In the genomic region with DNA sequence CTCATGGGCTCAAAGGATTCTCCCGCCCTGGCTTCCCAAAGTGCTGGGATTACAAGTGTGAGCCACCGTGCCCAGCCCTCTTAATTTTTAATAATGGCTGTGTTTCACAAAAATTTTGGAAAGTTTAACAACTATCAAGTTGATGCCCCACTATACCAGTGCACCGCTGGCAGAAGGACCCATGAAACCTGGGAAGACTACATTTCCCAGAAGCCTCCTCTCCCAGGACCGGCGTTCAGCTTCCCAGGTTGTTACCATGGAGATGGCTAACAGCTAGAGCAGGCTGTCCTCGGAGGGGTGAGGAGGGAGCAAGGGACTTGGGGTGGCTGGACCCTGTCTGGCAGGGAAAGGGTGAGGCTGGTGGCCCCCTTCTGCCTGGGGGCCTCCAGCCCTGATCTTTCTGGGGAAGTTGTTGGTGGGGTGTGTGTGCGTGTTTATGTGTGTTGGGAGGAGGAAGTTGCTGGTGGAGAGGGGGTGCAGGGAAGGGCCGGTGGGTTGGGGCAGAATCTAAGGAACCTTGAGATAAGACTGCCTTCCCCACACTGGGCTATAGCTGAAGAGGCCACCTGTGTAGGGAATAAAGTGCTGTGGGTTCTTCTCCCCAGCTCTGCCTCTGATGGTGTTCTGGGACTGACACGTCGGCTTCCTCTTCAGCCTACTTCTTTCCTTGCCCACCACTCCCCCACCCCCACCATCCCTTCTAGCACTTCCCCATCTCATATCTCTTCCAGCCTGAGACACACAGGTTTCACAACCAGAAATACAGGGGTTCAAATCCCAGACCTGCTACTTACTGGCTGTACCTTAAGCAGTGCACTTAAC, we compare ENCODE assay signal across 8 cellular contexts. TPM values are rescaled to one million over a fixed set of nuclear protein-coding genes. Genes with fewer than 3 reads are reported as not detected.
DNase-seq lines count a peak whose midpoint lies in the region; ATAC-seq and TF ChIP-seq lines count a peak whose summit lies in the region.

A gene with protein sequence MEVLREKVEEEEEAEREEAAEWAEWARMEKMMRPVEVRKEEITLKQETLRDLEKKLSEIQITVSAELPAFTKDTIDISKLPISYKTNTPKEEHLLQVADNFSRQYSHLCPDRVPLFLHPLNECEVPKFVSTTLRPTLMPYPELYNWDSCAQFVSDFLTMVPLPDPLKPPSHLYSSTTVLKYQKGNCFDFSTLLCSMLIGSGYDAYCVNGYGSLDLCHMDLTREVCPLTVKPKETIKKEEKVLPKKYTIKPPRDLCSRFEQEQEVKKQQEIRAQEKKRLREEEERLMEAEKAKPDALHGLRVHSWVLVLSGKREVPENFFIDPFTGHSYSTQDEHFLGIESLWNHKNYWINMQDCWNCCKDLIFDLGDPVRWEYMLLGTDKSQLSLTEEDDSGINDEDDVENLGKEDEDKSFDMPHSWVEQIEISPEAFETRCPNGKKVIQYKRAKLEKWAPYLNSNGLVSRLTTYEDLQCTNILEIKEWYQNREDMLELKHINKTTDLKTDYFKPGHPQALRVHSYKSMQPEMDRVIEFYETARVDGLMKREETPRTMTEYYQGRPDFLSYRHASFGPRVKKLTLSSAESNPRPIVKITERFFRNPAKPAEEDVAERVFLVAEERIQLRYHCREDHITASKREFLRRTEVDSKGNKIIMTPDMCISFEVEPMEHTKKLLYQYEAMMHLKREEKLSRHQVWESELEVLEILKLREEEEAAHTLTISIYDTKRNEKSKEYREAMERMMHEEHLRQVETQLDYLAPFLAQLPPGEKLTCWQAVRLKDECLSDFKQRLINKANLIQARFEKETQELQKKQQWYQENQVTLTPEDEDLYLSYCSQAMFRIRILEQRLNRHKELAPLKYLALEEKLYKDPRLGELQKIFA (plus strand): TSS at position 251 of the 822 bp plus-strand sequence. CDS start 3,144 bp downstream, outside the sequence.

- H3K4me1 ChIP-seq in GM23338 (ENCODE audit: insufficient read depth) (no peaks in the 10 kb centered on the region), gastroesophageal sphincter (no peaks in the 10 kb centered on the region), neural progenitor cell (peaks cover 2% of the 10 kb centered on the region)

- H3K4me2 ChIP-seq in GM23338 (peak within 1 kb of the TSS; percentile 70; the same call in 1 of the 2 replicates), neural progenitor cell (peak within 1 kb of the TSS; percentile 80)

- H3K36me3 Mint-ChIP-seq in GM23338 (ENCODE audit: low read depth) (no peaks in the 10 kb centered on the region), neural progenitor cell (no peaks in the 10 kb centered on the region)
- H3K36me3 Mint-ChIP-seq in activated CD4-positive, alpha-beta memory T cell treated with anti-CD3 and anti-CD28 coated beads, Interleukin-2, amount 10 ng/mL, durations not matched to agents 7 days and 5 days (ENCODE audit: low read depth): no peaks in the 10 kb centered on the region

- TF ChIP-seq CTCF in GM23338 (conservative IDR thresholded peaks at IDR 0.05; ENCODE audit: low read depth in 2 of 2): no peak
- no peak for TF ChIP-seq CTCF in gastroesophageal sphincter (IDR thresholded peaks at IDR 0.05)
- TF ChIP-seq CTCF in neural progenitor cell (IDR thresholded peaks at IDR 0.05): no peak

- TF ChIP-seq EP300 in gastroesophageal sphincter (IDR thresholded peaks at IDR 0.05): no peak

- H3K27me3 Mint-ChIP-seq in GM23338 (ENCODE audit: insufficient read depth, low read depth, poor library complexity) (peaks cover 2% of the 10 kb centered on the region), neural progenitor cell (ENCODE audit: insufficient read depth, low read depth) (peaks cover 6% of the 10 kb centered on the region)
- H3K27me3 Mint-ChIP-seq in activated CD4-positive, alpha-beta memory T cell treated with anti-CD3 and anti-CD28 coated beads, Interleukin-2, amount 10 ng/mL, durations not matched to agents 7 days and 5 days: peaks cover 15% of the 10 kb centered on the region

- CTCF ChIA-PET in activated CD4-positive, alpha-beta memory T cell treated with anti-CD3 and anti-CD28 coated beads, Interleukin-2, amount 10 ng/mL, durations not matched to agents 7 days and 5 days (lab: Charles Lee): no interaction called here

- peak within 1 kb of the TSS; percentile 49 for H3K4me3 ChIP-seq in GM23338
- peak within 1 kb of the TSS in 1 of 2 donors; percentile 25 for H3K4me3 ChIP-seq in gastroesophageal sphincter
- H3K4me3 ChIP-seq in neural progenitor cell: peak within 1 kb of the TSS; percentile 35

- H3K4me3 Mint-ChIP-seq in GM23338: peak within 1 kb of the TSS; percentile 59; the same call in 2 of the 3 replicates
- H3K4me3 Mint-ChIP-seq in activated CD4-positive, alpha-beta memory T cell treated with anti-CD3 and anti-CD28 coated beads, Interleukin-2, amount 10 ng/mL, durations not matched to agents 7 days and 5 days: no peak within 1 kb of the TSS
- peak within 1 kb of the TSS; percentile 85 for H3K4me3 Mint-ChIP-seq in neural progenitor cell

- H3K9me3 Mint-ChIP-seq in GM23338: no peaks in the 10 kb centered on the region
- no peaks in the 10 kb centered on the region for H3K9me3 Mint-ChIP-seq in activated CD4-positive, alpha-beta memory T cell treated with anti-CD3 and anti-CD28 coated beads, Interleukin-2, amount 10 ng/mL, durations not matched to agents 7 days and 5 days
- no peaks in the 10 kb centered on the region for H3K9me3 Mint-ChIP-seq in neural progenitor cell

- ATAC-seq in GM23338: peak; percentile 98
- ATAC-seq in gastroesophageal sphincter: peak; percentile 48
- ATAC-seq in HG02588 (IDR thresholded peaks at IDR 0.05; ENCODE audit: unreplicated experiment): no peak

- H3K27ac ChIP-seq in GM23338 (ENCODE audit: low read depth): no peak within 1 kb of the TSS
- H3K27ac ChIP-seq in gastroesophageal sphincter: no peak within 1 kb of the TSS
- H3K27ac ChIP-seq in neural progenitor cell: no peak within 1 kb of the TSS

- no peaks in the 10 kb centered on the region for H3K36me3 ChIP-seq in GM23338 (ENCODE audit: insufficient read depth)
- H3K36me3 ChIP-seq in gastroesophageal sphincter: no peaks in the 10 kb centered on the region
- H3K36me3 ChIP-seq in neural progenitor cell: no peaks in the 10 kb centered on the region

- H3K4me1 Mint-ChIP-seq in GM23338: peaks cover 6% of the 10 kb centered on the region
- H3K4me1 Mint-ChIP-seq in activated CD4-positive, alpha-beta memory T cell treated with anti-CD3 and anti-CD28 coated beads, Interleukin-2, amount 10 ng/mL, durations not matched to agents 7 days and 5 days: peaks cover 28% of the 10 kb centered on the region
- peaks cover 17% of the 10 kb centered on the region for H3K4me1 Mint-ChIP-seq in neural progenitor cell

- POLR2A ChIA-PET in activated CD4-positive, alpha-beta memory T cell treated with anti-CD3 and anti-CD28 coated beads, Interleukin-2, amount 10 ng/mL, durations not matched to agents 7 days and 5 days (lab: Charles Lee): no interaction called here

- no peak for TF ChIP-seq POLR2A in gastroesophageal sphincter (IDR thresholded peaks at IDR 0.05)

- DNase-seq in COR-L47 (lab: John Stamatoyannopoulos, UW): peak; percentile 38
- peak; percentile 93 for DNase-seq in GM23338 (ENCODE audit: low spot score)
- peak; percentile 29 for DNase-seq in NCI-H2227 treated with DMSO at 0.1 percent for 48 hours (lab: John Stamatoyannopoulos, UW)
- peak; percentile 32 for DNase-seq in activated CD4-positive, alpha-beta memory T cell treated with anti-CD3 and anti-CD28 coated beads, Interleukin-2, amount 10 ng/mL, durations not matched to agents 7 days and 5 days
- peak; percentile 90 for DNase-seq in neural progenitor cell (ENCODE audit: low spot score)
- no peak for DNase-seq in activated effector memory CD4-positive, alpha-beta T cell treated with anti-CD3 and anti-CD28 coated beads, Interleukin-2, amount 50 U/mL, for 16 hours

- H4K20me1 ChIP-seq in GM23338 (replicated peaks; ENCODE audit: insufficient read depth): no peaks in the 10 kb centered on the region
- no peaks in the 10 kb centered on the region for H4K20me1 ChIP-seq in neural progenitor cell (ENCODE audit: low read depth)

- H3K79me2 ChIP-seq in GM23338 (replicated peaks; ENCODE audit: insufficient read depth): no peaks in the 10 kb centered on the region
- no peaks in the 10 kb centered on the region for H3K79me2 ChIP-seq in neural progenitor cell (ENCODE audit: low read depth)

- no peaks in the 10 kb centered on the region for H3K9me2 ChIP-seq in GM23338 (ENCODE audit: insufficient read depth)

- H2AFZ ChIP-seq in GM23338 (peak within 1 kb of the TSS; percentile 94; the same call in 1 of the 2 replicates), neural progenitor cell (replicated peaks) (no peak within 1 kb of the TSS)

- H3K27ac Mint-ChIP-seq in GM23338: no peak within 1 kb of the TSS; the same call in 1 of the 2 replicates
- H3K27ac Mint-ChIP-seq in activated CD4-positive, alpha-beta memory T cell treated with anti-CD3 and anti-CD28 coated beads, Interleukin-2, amount 10 ng/mL, durations not matched to agents 7 days and 5 days: peak within 1 kb of the TSS; percentile 7
- H3K27ac Mint-ChIP-seq in neural progenitor cell: peak within 1 kb of the TSS; percentile 97

- H3K27me3 ChIP-seq in GM23338 (ENCODE audit: insufficient read depth) (no peaks in the 10 kb centered on the region), gastroesophageal sphincter (peaks cover 18% of the 10 kb centered on the region), neural progenitor cell (no peaks in the 10 kb centered on the region)

- 13 to 45% methylated on average over 3 to 5 of the region's 10 CpGs for WGBS in gastroesophageal sphincter (ENCODE audit: low coverage in 1 of 2), 2 donors

- H3F3A ChIP-seq in GM23338 (replicated peaks; ENCODE audit: low read depth) (no peaks in the 10 kb centered on the region), neural progenitor cell (ENCODE audit: low read depth) (no peaks in the 10 kb centered on the region)

- no peak within 1 kb of the TSS for H3K9ac ChIP-seq in neural progenitor cell

- H3K9me3 ChIP-seq in gastroesophageal sphincter: no peaks in the 10 kb centered on the region
- H3K9me3 ChIP-seq in neural progenitor cell (ENCODE audit: low read depth): no peaks in the 10 kb centered on the region

TF ChIP-seq in GM23338, 12 proteins besides CTCF, POLR2A, EP300 and RAD21 (continues in another document):
- TF ChIP-seq CREB1 (CRISPR knock-in tag; IDR thresholded peaks at IDR 0.05; ENCODE audit: low read depth): no peak

RNA-seq across cellular contexts. Expression of the gene that starts here (rescaled TPM):
- not detected in 2 replicates for total RNA-seq in GM23338 (2014; rRNA removed; shearing (Covaris generic))
- not detected in 2 replicates for polyA plus RNA-seq in GM23338 (2016; fragmentation: Nextera tagmentation; extraction: Ambion mirVana)
- not detected for total RNA-seq in activated CD4-positive, alpha-beta memory T cell treated with anti-CD3 and anti-CD28 coated beads, Interleukin-2, amount 10 ng/mL, durations not matched to agents 7 days and 5 days
- total RNA-seq in gastroesophageal sphincter (under 1 TPM in 1 of 4 donors, not detected in 3; 0.15 TPM), neural progenitor cell (ENCODE audit: low replicate concordance) (0.41 and 0.84 TPM in 2 replicates)

Comparison
In these comparisons a context has a peak if more than half of its experiments do, and no peak if none do; other contexts are left out.
1. Peak in DNase-seq, ATAC-seq, H3K4me3 ChIP-seq and H3K4me2 ChIP-seq in GM23338; RNA of the gene not detected or under 1 TPM.
2. Peak in DNase-seq in activated CD4-positive, alpha-beta memory T cell treated with anti-CD3 and anti-CD28 coated beads, Interleukin-2, amount 10 ng/mL, durations not matched to agents 7 days and 5 days; RNA of the gene not detected or under 1 TPM.
3. Peak in ATAC-seq in gastroesophageal sphincter; RNA of the gene not detected or under 1 TPM.
4. Peak in DNase-seq, H3K4me3 ChIP-seq and H3K4me2 ChIP-seq in neural progenitor cell; RNA of the gene not detected or under 1 TPM.